In genomic region chr7:30866939-30867338, GRCh38 we compare ENCODE assay signal across 19 cellular contexts. TPM values are rescaled to one million over a fixed set of nuclear protein-coding genes. Genes with fewer than 3 reads are reported as not detected.
DNase-seq lines count a peak whose midpoint lies in the region; ATAC-seq, FAIRE-seq and TF ChIP-seq lines count a peak whose summit lies in the region.
"Had no signal": no experiment of that assay in that cellular context is flagged by ENCODE, and none has a peak within 500 bp of the region (broad histone marks: within the 10 kb centered on the region; RNA-seq: fewer than 3 reads in every experiment).

No MANE protein-coding gene starts in this region.

- no peaks in the 10 kb centered on the region for H3K36me3 Mint-ChIP-seq in stimulated activated memory B cell treated with anti-CD40 and anti-IgM and Interleukin-4, amounts not matched to agents 10 μg/mL and 1 μg/mL and 100 μg/mL, for 72 hours

- H3K36me3 ChIP-seq in K562 (ENCODE audit: control insufficient read depth, insufficient read depth, low read length), result no peaks in the 10 kb centered on the region

- H4K20me1 ChIP-seq in K562 (replicated peaks; ENCODE audit: control insufficient read depth, insufficient read depth, low read length), result no peaks in the 10 kb centered on the region; the same call in 1 of the 2 replicates

- no peaks in the 10 kb centered on the region for H3K79me2 ChIP-seq in K562 (ENCODE audit: control insufficient read depth, insufficient read depth, low read length)

- no peak for TF ChIP-seq CTCF in K562 (IDR thresholded peaks at IDR 0.05 in 2 of 3, conservative IDR thresholded peaks at IDR 0.05 in 1 of 3; ENCODE audit: insufficient read depth in 2 of 3, low read depth in 1 of 3, low read length in 3 of 3)

- H3K27ac ChIP-seq in K562 (ENCODE audit: extremely low read depth, low read depth, low read length), result no peak overlapping the region
- H3K27ac ChIP-seq: C4-2B, RWPE1 had no signal

- no peak overlapping the region for H2AFZ ChIP-seq in K562 (ENCODE audit: low read depth, low read length)

- H3K4me2 ChIP-seq in K562 (ENCODE audit: insufficient read depth, low read length), result no peak overlapping the region

- in situ Hi-C loops in ACHN (cut with HindIII; ENCODE audit: low pct_ligation_motif_present, low pct_unique_long_range_greater_than_20kb, low sequenced_read_pairs) (no loop called here), K562 (cut with MboI) (no loop called here)

- H3K9me1 ChIP-seq in K562 (ENCODE audit: control insufficient read depth, insufficient read depth, low read length), result no peaks in the 10 kb centered on the region

- no peak for TF ChIP-seq RAD21 in K562 (CRISPR knock-in tag; conservative IDR thresholded peaks at IDR 0.05 in 1 of 2, IDR thresholded peaks at IDR 0.05 in 1 of 2)

- CTCF ChIA-PET in K562 (lab: Yijun Ruan, JAX; ENCODE audit: low intra/inter-chr PET ratio), result no interaction called here

- TF ChIP-seq EP300 in K562 (IDR thresholded peaks at IDR 0.05; ENCODE audit: low read length), result no peak

- intact Hi-C loops in K562 (cut with micrococcal nuclease), result no loop called here

- no peaks in the 10 kb centered on the region for H3K4me1 Mint-ChIP-seq in stimulated activated memory B cell treated with anti-CD40 and anti-IgM and Interleukin-4, amounts not matched to agents 10 μg/mL and 1 μg/mL and 100 μg/mL, for 72 hours

- DNase-seq in ACHN (peak; percentile 31), HT1080 (ENCODE audit: low read depth) (peak; percentile 2), K562 (ENCODE audit: extremely low read depth in 1 of 4, low spot score in 3 of 4) (peak in 1 of 4 experiments; percentile 13), lung microvascular endothelial cell (ENCODE audit: low read depth in 2 of 2) (peak; percentile 26 to 58)
- DNase-seq: DMS79, IMR-90, Karpas-422, NCI-H1048, NCI-H1436, NCI-H1930, NCI-H226, NCI-H524 treated with DMSO at 0.1 percent for 48 hours, PC-3 had no signal

- no peaks in the 10 kb centered on the region for H3K27me3 Mint-ChIP-seq in stimulated activated memory B cell treated with anti-CD40 and anti-IgM and Interleukin-4, amounts not matched to agents 10 μg/mL and 1 μg/mL and 100 μg/mL, for 72 hours

- no peaks in the 10 kb centered on the region for H3K9me3 ChIP-seq in K562 (replicated peaks; ENCODE audit: control insufficient read depth, insufficient read depth, low read depth, low read length)

- peak; percentile 26 for FAIRE-seq in K562 (lab: Jason Lieb, UNC)

- no peak overlapping the region for H3K9ac ChIP-seq in K562 (ENCODE audit: insufficient read depth in 1 of 2, low read depth in 2 of 2, low read length in 2 of 2)

- H3K27me3 ChIP-seq in K562 (ENCODE audit: control insufficient read depth in 2 of 2, insufficient read depth in 2 of 2, low read length in 2 of 2), result no peaks in the 10 kb centered on the region

- 34% methylated on average over 5 of the region's 7 CpGs for WGBS in K562 (ENCODE audit: insufficient coverage, low coverage, missing lambda C conversion rate)

- POLR2A ChIA-PET in K562 (lab: Yijun Ruan, JAX), result interaction anchor here (0.6 to 2.1 kb wide), 2 partner anchors 11 to 16 kb away, joined by 3 to 11 read pairs; no protein-coding TSS in a partner anchor

- no peak overlapping the region for H3K27ac Mint-ChIP-seq in stimulated activated memory B cell treated with anti-CD40 and anti-IgM and Interleukin-4, amounts not matched to agents 10 μg/mL and 1 μg/mL and 100 μg/mL, for 72 hours

- ATAC-seq in K562, result no peak; the same call in 2 of the 3 replicates
- no peak for ATAC-seq in HG02970 (IDR thresholded peaks at IDR 0.05; ENCODE audit: low FRiP score, unreplicated experiment)
- no peak for ATAC-seq in GM19463 (IDR thresholded peaks at IDR 0.05; ENCODE audit: unreplicated experiment)
- no peak for ATAC-seq in stimulated activated memory B cell treated with anti-CD40 and anti-IgM and Interleukin-4, amounts not matched to agents 10 μg/mL and 1 μg/mL and 100 μg/mL, for 72 hours
- ATAC-seq: PC-3 had no signal

- no TSS peak for BruUV-seq in K562 (replicated peaks; lab: Mats Ljungman, UMichigan)

- TF ChIP-seq POLR2A in K562 (conservative IDR thresholded peaks at IDR 0.05), result no peak

- no peak overlapping the region for H3K4me3 ChIP-seq in K562

- H3K4me1 ChIP-seq in K562 (replicated peaks in 1 of 2; ENCODE audit: control insufficient read depth in 2 of 2, insufficient read depth in 2 of 2, low read length in 2 of 2), result peaks cover 2 to 8% of the 10 kb centered on the region in 2 experiments; a peak in 3 of 5 replicates

- H3K9me3 Mint-ChIP-seq in stimulated activated memory B cell treated with anti-CD40 and anti-IgM and Interleukin-4, amounts not matched to agents 10 μg/mL and 1 μg/mL and 100 μg/mL, for 72 hours, result no peaks in the 10 kb centered on the region

- H3K4me3 Mint-ChIP-seq in stimulated activated memory B cell treated with anti-CD40 and anti-IgM and Interleukin-4, amounts not matched to agents 10 μg/mL and 1 μg/mL and 100 μg/mL, for 72 hours, result no peak overlapping the region

TF ChIP-seq in K562, 482 proteins besides CTCF, POLR2A, EP300 and RAD21 (continues in another document):
- TF ChIP-seq SMARCE1 (IDR thresholded peaks at IDR 0.05), result no peak
- no peak for TF ChIP-seq BCL6 (CRISPR knock-in tag; IDR thresholded peaks at IDR 0.05)
- TF ChIP-seq FOSL1 (tag; conservative IDR thresholded peaks at IDR 0.05), result peak; percentile 35; the same call in 1 of the 2 replicates
- TF ChIP-seq ZBTB12 (CRISPR knock-in tag; IDR thresholded peaks at IDR 0.05), result no peak
- TF ChIP-seq NR3C1 (CRISPR knock-in tag; IDR thresholded peaks at IDR 0.05), result no peak
- no peak for TF ChIP-seq CBFB (CRISPR knock-in tag; IDR thresholded peaks at IDR 0.05)
- TF ChIP-seq USF1 (CRISPR knock-in tag; IDR thresholded peaks at IDR 0.05), result no peak
- TF ChIP-seq NBN (IDR thresholded peaks at IDR 0.05; ENCODE audit: low read depth), result no peak
- TF ChIP-seq E2F3 (CRISPR knock-in tag; IDR thresholded peaks at IDR 0.05), result no peak
- TF ChIP-seq POLR2H (tag; IDR thresholded peaks at IDR 0.05; ENCODE audit: low read depth), result no peak
- TF ChIP-seq MXD1 (CRISPR knock-in tag; IDR thresholded peaks at IDR 0.05; ENCODE audit: borderline replicate concordance, poor library complexity, severe bottlenecking), result no peak
- no peak for TF ChIP-seq ZNF175 (CRISPR knock-in tag; IDR thresholded peaks at IDR 0.05; ENCODE audit: low read depth)
- TF ChIP-seq SIX5 (IDR thresholded peaks at IDR 0.05; ENCODE audit: borderline replicate concordance in 1 of 2, insufficient read depth in 1 of 2, low read depth in 1 of 2, low read length in 2 of 2), result no peak
- peak; percentile 35; the same call in 1 of the 2 replicates for TF ChIP-seq CBFA2T3 (IDR thresholded peaks at IDR 0.05)
- no peak for TF ChIP-seq ATF4 (CRISPR knock-in tag; IDR thresholded peaks at IDR 0.05)

RNA-seq across cellular contexts. Expression of gene AQP1, which starts 44.7 kb away (rescaled TPM):
- total RNA-seq in HT1080 (2014; rRNA removed; shearing (Covaris generic)), result 0.10 TPM in 1 of 2 replicates, not detected in the other
- 0.12 TPM in 2 replicates for polyA plus RNA-seq in HT1080 (2015; cell fraction: cytosol; rRNA removed)
- 0.07 and 0.40 TPM in 2 replicates for polyA plus RNA-seq in HT1080 (2015; cell fraction: nucleus; rRNA removed)
- total RNA-seq in K562 (2011; cell fraction: chromatin; rRNA removed; ENCODE audit: low replicate concordance), result 3.5 and 8.8 TPM in 2 replicates
- 9.5 and 9.6 TPM in 2 replicates for total RNA-seq in K562 (2011; cell fraction: nucleolus; rRNA removed)
- 8.4 and 15.0 TPM in 2 replicates for total RNA-seq in K562 (2011; cell fraction: nucleoplasm; rRNA removed)
- total RNA-seq in K562 (2014; rRNA removed) (3.1 and 9.0 TPM in 2 replicates), K562 (2014; rRNA removed; fragmentation: Illumina TruSeq; extraction: Trizol) (2.8 and 4.1 TPM in 2 replicates), K562 (2015; rRNA removed; fragmentation: Illumina TruSeq; extraction: Trizol) (3.6 and 4.2 TPM in 2 replicates), K562 (2021) (6.7 and 6.9 TPM in 2 replicates), lung microvascular endothelial cell (1.4 and 1.7 TPM in 2 replicates)
- polyA plus RNA-seq in K562 (2011; rRNA removed) (8.7 and 12.6 TPM in 2 replicates), K562 (2014; fragmentation: Illumina TruSeq; extraction: Trizol) (7.8 and 8.6 TPM in 2 replicates), K562 (2014; fragmentation: Nextera tagmentation; extraction: Ambion mirVana) (under 1 TPM; 0.18 to 0.45 TPM), K562 (2014; rRNA removed) (5.4 and 6.7 TPM in 2 replicates)
- 8.5 and 20.6 TPM in 2 replicates for polyA plus RNA-seq in K562 (2011; cell fraction: cytosol; rRNA removed)
- polyA plus RNA-seq in K562 (2011; cell fraction: nucleus; rRNA removed), result 12.3 and 20.4 TPM in 2 replicates
- 3.2 and 4.3 TPM in 2 replicates for polyA plus RNA-seq in K562 (2012)
- 6.1 and 10.7 TPM in 2 replicates for polyA minus RNA-seq in K562 (2011; rRNA and poly(A)+ RNA removed)
- polyA minus RNA-seq in K562 (2011; cell fraction: cytosol; rRNA and poly(A)+ RNA removed), result 3.5 and 6.3 TPM in 2 replicates
- 2.7 and 2.8 TPM in 2 replicates for polyA minus RNA-seq in K562 (2011; cell fraction: nucleus; rRNA and poly(A)+ RNA removed)
- total RNA-seq: MCF 10A had no signal
